14 cellular contexts compared by ENCODE assay signal in the genomic region with DNA sequence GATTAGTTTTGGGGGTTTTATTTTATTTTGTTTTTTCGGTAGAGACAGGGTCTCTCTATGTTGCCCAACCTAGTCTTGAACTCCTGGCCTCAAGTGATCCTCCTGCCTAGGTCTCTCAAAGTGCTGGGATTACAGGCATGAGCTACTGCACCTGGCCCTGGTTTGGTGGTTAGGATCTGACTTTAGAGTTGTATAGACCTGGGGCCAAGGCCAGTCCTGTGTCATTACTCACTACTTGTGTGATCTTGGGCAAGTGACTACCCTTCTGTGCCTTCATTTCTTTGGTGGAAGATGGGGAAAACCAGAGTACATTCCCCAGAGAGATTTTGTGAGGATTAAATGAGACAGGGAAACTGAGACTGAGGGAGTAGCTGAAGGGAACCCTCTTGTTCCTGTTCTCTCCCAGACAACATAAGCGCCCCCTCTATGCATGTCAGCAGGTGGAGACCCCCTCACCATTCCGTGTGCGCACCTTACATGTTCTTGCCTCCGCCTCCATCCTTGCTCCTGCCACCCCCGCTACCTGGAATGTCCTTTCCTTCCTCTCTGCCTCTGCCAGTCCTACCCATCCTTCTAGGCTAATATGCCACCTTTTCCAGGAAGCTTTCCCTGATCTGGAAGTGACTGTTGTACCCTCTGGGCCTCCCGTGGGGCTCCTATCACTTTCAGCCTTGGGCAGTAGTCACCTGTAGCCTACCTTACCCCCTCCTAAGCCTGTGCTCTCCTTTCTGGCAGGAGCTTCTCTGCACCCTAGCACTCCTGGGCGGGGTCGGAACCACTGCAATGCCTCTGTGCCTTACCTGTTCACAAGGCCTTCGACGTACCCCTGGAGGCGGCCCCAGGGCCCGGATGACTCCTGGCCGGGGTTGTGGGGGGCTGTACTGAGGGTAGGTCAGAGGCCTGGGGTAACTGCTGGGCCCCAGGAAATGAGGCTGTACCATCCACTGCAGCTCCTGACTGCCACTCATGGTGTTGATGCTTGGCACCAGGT. TPM values are rescaled to one million over a fixed set of nuclear protein-coding genes. Genes with fewer than 3 reads are reported as not detected.
DNase-seq lines count a peak whose midpoint lies in the region; ATAC-seq and TF ChIP-seq lines count a peak whose summit lies in the region.
"Had no signal": no experiment of that assay in that cellular context is flagged by ENCODE, and none has a peak within 500 bp of the region (broad histone marks: within the 10 kb centered on the region; RNA-seq: fewer than 3 reads in every experiment).

No MANE protein-coding gene starts in this region.

- H3K4me1 Mint-ChIP-seq in stimulated activated naive CD8-positive, alpha-beta T cell treated with anti-CD3 and anti-CD28 coated beads, Interleukin-15, amount 100 ng/mL, for 72 hours: peaks cover 73% of the 10 kb centered on the region

- TF ChIP-seq CTCF in heart right ventricle (IDR thresholded peaks at IDR 0.05): no peak
- no peak for TF ChIP-seq CTCF in RWPE2 (IDR thresholded peaks at IDR 0.05; ENCODE audit: poor library complexity, severe bottlenecking)

- peak; percentile 27 for DNase-seq in left ventricle myocardium superior
- no peak for DNase-seq in heart right ventricle
- no peak for DNase-seq in RWPE2 (ENCODE audit: low spot score)
- no peak for DNase-seq in stimulated activated naive CD8-positive, alpha-beta T cell treated with anti-CD3 and anti-CD28 coated beads, Interleukin-15, amount 100 ng/mL, for 72 hours
- DNase-seq in effector memory CD4-positive, alpha-beta T cell: no peak
- no peak for DNase-seq in effector CD8-positive, alpha-beta T cell (lab: John Stamatoyannopoulos, UW)
- DNase-seq: activated effector memory CD4-positive, alpha-beta T cell treated with Interleukin-2 at 50 U/mL for 16 hours; C1 segment of cervical spinal cord; NCI-H1436; NCI-H524 treated with DMSO at 0.1 percent for 48 hours had no signal

- H3K27ac ChIP-seq in heart right ventricle: no peak overlapping the region
- H3K27ac ChIP-seq in RWPE2 (ENCODE audit: poor library complexity, severe bottlenecking): peak overlapping the region; percentile 96
- no peak overlapping the region for H3K27ac ChIP-seq in effector memory CD4-positive, alpha-beta T cell (ENCODE audit: insufficient read depth, low read length, poor library complexity, severe bottlenecking)

- H3K9me3 ChIP-seq in heart right ventricle: no peaks in the 10 kb centered on the region
- no peaks in the 10 kb centered on the region for H3K9me3 ChIP-seq in RWPE2 (ENCODE audit: severe bottlenecking)
- no peaks in the 10 kb centered on the region for H3K9me3 ChIP-seq in endocrine pancreas (ENCODE audit: control insufficient read depth, low read length)
- H3K9me3 ChIP-seq in effector memory CD4-positive, alpha-beta T cell (ENCODE audit: control insufficient read depth, low read length): no peaks in the 10 kb centered on the region

- H3K36me3 ChIP-seq in heart right ventricle (peaks cover 0 to 6% (median 0%) of the 10 kb centered on the region in 9 donors), RWPE2 (ENCODE audit: low read depth) (peaks cover 64% of the 10 kb centered on the region), endocrine pancreas (ENCODE audit: control insufficient read depth, insufficient read depth, low read length) (no peaks in the 10 kb centered on the region)
- no peaks in the 10 kb centered on the region for H3K36me3 ChIP-seq in effector memory CD4-positive, alpha-beta T cell (ENCODE audit: control insufficient read depth, insufficient read depth, low read length)

- ATAC-seq in left ventricle myocardium superior: no peak
- ATAC-seq in heart right ventricle: no peak
- no peak for ATAC-seq in RWPE2 (ENCODE audit: low read depth)
- ATAC-seq in stimulated activated naive CD8-positive, alpha-beta T cell treated with anti-CD3 and anti-CD28 coated beads, Interleukin-15, amount 100 ng/mL, for 72 hours: no peak
- no peak for ATAC-seq in HG03571 (IDR thresholded peaks at IDR 0.05; ENCODE audit: unreplicated experiment)

- peak overlapping the region; percentile 41 for H3K9ac ChIP-seq in endocrine pancreas (ENCODE audit: control insufficient read depth, insufficient read depth, low read length)

- no peaks in the 10 kb centered on the region for H3K9me3 Mint-ChIP-seq in stimulated activated naive CD8-positive, alpha-beta T cell treated with anti-CD3 and anti-CD28 coated beads, Interleukin-15, amount 100 ng/mL, for 72 hours

- peak overlapping the region; percentile 72 to 95 for H3K27ac Mint-ChIP-seq in stimulated activated naive CD8-positive, alpha-beta T cell treated with anti-CD3 and anti-CD28 coated beads, Interleukin-15, amount 100 ng/mL, for 72 hours

- peaks cover 16 to 61% (median 52%) of the 10 kb centered on the region in 9 donors for H3K4me1 ChIP-seq in heart right ventricle
- H3K4me1 ChIP-seq in RWPE2 (ENCODE audit: insufficient read depth, poor library complexity, severe bottlenecking): peaks cover 22% of the 10 kb centered on the region
- H3K4me1 ChIP-seq in endocrine pancreas (ENCODE audit: control insufficient read depth, insufficient read depth, low read length): no peaks in the 10 kb centered on the region
- peaks cover 51% of the 10 kb centered on the region for H3K4me1 ChIP-seq in effector memory CD4-positive, alpha-beta T cell (ENCODE audit: control insufficient read depth, insufficient read depth, low read length, poor library complexity, severe bottlenecking)

- WGBS in heart right ventricle, 2 donors: 92 to 93% methylated on average over 14 of the region's 14 CpGs

- H3K27me3 ChIP-seq in heart right ventricle: peaks cover 0 to 9% (median 4%) of the 10 kb centered on the region in 7 donors
- no peaks in the 10 kb centered on the region for H3K27me3 ChIP-seq in RWPE2 (ENCODE audit: insufficient read depth, poor library complexity, severe bottlenecking)
- peaks cover 3% of the 10 kb centered on the region for H3K27me3 ChIP-seq in endocrine pancreas (ENCODE audit: control insufficient read depth, insufficient read depth, low read length)
- peaks cover 11% of the 10 kb centered on the region for H3K27me3 ChIP-seq in effector memory CD4-positive, alpha-beta T cell (replicated peaks; ENCODE audit: control insufficient read depth, insufficient read depth, low read length, poor library complexity, severe bottlenecking)

- H3K27me3 Mint-ChIP-seq in stimulated activated naive CD8-positive, alpha-beta T cell treated with anti-CD3 and anti-CD28 coated beads, Interleukin-15, amount 100 ng/mL, for 72 hours: no peaks in the 10 kb centered on the region

- no peak overlapping the region for H3K4me3 ChIP-seq in heart right ventricle
- no peak overlapping the region for H3K4me3 ChIP-seq in RWPE2 (ENCODE audit: severe bottlenecking)
- H3K4me3 ChIP-seq in endocrine pancreas (ENCODE audit: control insufficient read depth, insufficient read depth, low read length): no peak overlapping the region
- H3K4me3 ChIP-seq in effector memory CD4-positive, alpha-beta T cell (ENCODE audit: insufficient read depth, low read depth, low read length, poor library complexity, severe bottlenecking): no peak overlapping the region

- H3K4me3 Mint-ChIP-seq in stimulated activated naive CD8-positive, alpha-beta T cell treated with anti-CD3 and anti-CD28 coated beads, Interleukin-15, amount 100 ng/mL, for 72 hours: peak overlapping the region; percentile 12 to 19

- intact Hi-C loops in left ventricle myocardium superior (cut with micrococcal nuclease): no loop called here
- intact Hi-C loops in heart right ventricle (cut with DNase I): no loop called here

RNA-seq across cellular contexts. Expression of a gene that starts 3.9 kb away (rescaled TPM):
- 0.32 TPM for total RNA-seq in left ventricle myocardium superior
- total RNA-seq in heart right ventricle: 1 to 10 TPM in 6 of 10 donors, under 1 TPM in 2, not detected in 2; 0.31 to 8.1 (median 2.6) TPM
- polyA plus RNA-seq in heart right ventricle: 10 to 100 TPM in 1 of 2 donors, 1 to 10 TPM in 1; 2.0 to 32.8 TPM

RNA-seq across cellular contexts. Expression of a gene that starts 5.8 kb away (rescaled TPM):
- 30.0 TPM for total RNA-seq in left ventricle myocardium superior
- total RNA-seq in heart right ventricle: 10 to 100 TPM; 22.1 to 48.9 (median 34.4) TPM
- polyA plus RNA-seq in heart right ventricle: 10 to 100 TPM; 66.3 to 69.4 TPM

RNA-seq across cellular contexts. Expression of a gene that starts 8.0 kb away (rescaled TPM):
- 44.9 TPM for total RNA-seq in left ventricle myocardium superior
- 10 to 100 TPM; 46.3 to 63.2 (median 49.9) TPM for total RNA-seq in heart right ventricle
- 10 to 100 TPM; 44.0 to 88.4 TPM for polyA plus RNA-seq in heart right ventricle

RNA-seq across cellular contexts. Expression of a gene that starts 16.7 kb away (rescaled TPM):
- 1.1 TPM for total RNA-seq in left ventricle myocardium superior
- 1 to 10 TPM in 2 of 10 donors, under 1 TPM in 7, not detected in 1; 0.20 to 7.9 (median 0.55) TPM for total RNA-seq in heart right ventricle
- polyA plus RNA-seq in heart right ventricle: under 1 TPM; 0.17 to 0.88 TPM
- total RNA-seq: chondrocyte, G401 had no signal

RNA-seq across cellular contexts. Expression of a gene that starts 22.6 kb away (rescaled TPM):
- total RNA-seq in left ventricle myocardium superior (35.2 TPM), heart right ventricle (10 to 100 TPM; 35.7 to 49.2 (median 40.9) TPM)
- polyA plus RNA-seq in heart right ventricle: 10 to 100 TPM; 38.2 to 44.7 TPM
